8 cellular contexts compared by ENCODE assay signal in genomic region chr4:89299153-89299789, GRCh38. TPM values are rescaled to one million over a fixed set of nuclear protein-coding genes. Genes with fewer than 3 reads are reported as not detected.
A peak's percentile ranks its signal among the peaks of the same experiment; 100 is the strongest.
DNase-seq lines count a peak whose midpoint lies in the region; ATAC-seq lines count a peak whose summit lies in the region.

No MANE protein-coding gene starts in this region.

- no peaks in the 10 kb centered on the region for H3K9me3 Mint-ChIP-seq in activated naive CD4-positive, alpha-beta T cell treated with anti-CD3 and anti-CD28 coated beads, Interleukin-2, amount 50 U/mL, for 72 hours
- H3K9me3 Mint-ChIP-seq in memory B cell, result no peaks in the 10 kb centered on the region

- no peak overlapping the region for H3K4ac ChIP-seq in mesenchymal stem cell (ENCODE audit: low read depth in 1 of 2, low read length in 2 of 2)

- no peaks in the 10 kb centered on the region for H3K79me1 ChIP-seq in mesenchymal stem cell (replicated peaks; ENCODE audit: low read length, poor library complexity, severe bottlenecking)

- H3K27ac Mint-ChIP-seq in activated naive CD4-positive, alpha-beta T cell treated with anti-CD3 and anti-CD28 coated beads, Interleukin-2, amount 50 U/mL, for 72 hours, result peak overlapping the region; percentile 90 to 97
- H3K27ac Mint-ChIP-seq in memory B cell, result peak overlapping the region; percentile 64

- no peak overlapping the region for H3K9ac ChIP-seq in mesenchymal stem cell (ENCODE audit: low read length)

- peaks cover 0 to 29% of the 10 kb centered on the region in 2 experiments for H3K27me3 ChIP-seq in mesenchymal stem cell (ENCODE audit: control insufficient read depth in 1 of 2, insufficient read depth in 1 of 2, low read length in 2 of 2)

- peaks cover 29% of the 10 kb centered on the region for H3K4me1 Mint-ChIP-seq in memory B cell

- no peak overlapping the region for H3K14ac ChIP-seq in mesenchymal stem cell (ENCODE audit: low read length in 2 of 2)

- H2AK5ac ChIP-seq in mesenchymal stem cell (ENCODE audit: low read length, severe bottlenecking), result no peak overlapping the region

- H3K4me2 ChIP-seq in mesenchymal stem cell (ENCODE audit: low read length, poor library complexity, severe bottlenecking), result no peak overlapping the region

- DNase-seq in CD1c-positive myeloid dendritic cell (ENCODE audit: extremely low spot score), result peak; percentile 17
- DNase-seq in activated naive CD4-positive, alpha-beta T cell treated with anti-CD3 and anti-CD28 coated beads, Interleukin-2, amount 50 U/mL, for 72 hours (ENCODE audit: low spot score in 2 of 2), result no peak
- DNase-seq in memory B cell (ENCODE audit: low spot score in 2 of 2), result no peak
- no peak for DNase-seq in NCI-H345 (lab: John Stamatoyannopoulos, UW)
- no peak for DNase-seq in mesenchymal stem cell

- peak overlapping the region; percentile 82 for H3K4me3 Mint-ChIP-seq in memory B cell

- H2BK15ac ChIP-seq in mesenchymal stem cell (ENCODE audit: low read depth, poor library complexity, severe bottlenecking), result no peak overlapping the region

- no peak overlapping the region for H4K91ac ChIP-seq in mesenchymal stem cell (ENCODE audit: low read length)

- H3K36me3 Mint-ChIP-seq in activated naive CD4-positive, alpha-beta T cell treated with anti-CD3 and anti-CD28 coated beads, Interleukin-2, amount 50 U/mL, for 72 hours, result peaks cover 0 to 10% of the 10 kb centered on the region in 2 donors
- no peaks in the 10 kb centered on the region for H3K36me3 Mint-ChIP-seq in memory B cell

- H2BK5ac ChIP-seq in mesenchymal stem cell (ENCODE audit: low read depth, low read length, poor library complexity, severe bottlenecking), result no peak overlapping the region

- no peak overlapping the region for H3K27ac ChIP-seq in mesenchymal stem cell (ENCODE audit: low read length, poor library complexity, severe bottlenecking)

- H2BK120ac ChIP-seq in mesenchymal stem cell (ENCODE audit: low read depth, low read length), result no peak overlapping the region

- H4K8ac ChIP-seq in mesenchymal stem cell (ENCODE audit: low read length), result no peak overlapping the region

- H2BK12ac ChIP-seq in mesenchymal stem cell (ENCODE audit: low read length in 2 of 2), result no peak overlapping the region

- H2AFZ ChIP-seq in mesenchymal stem cell (ENCODE audit: low read depth, low read length), result no peak overlapping the region

- no peak overlapping the region for H3K4me3 ChIP-seq in mesenchymal stem cell (ENCODE audit: insufficient read depth in 1 of 2, low read depth in 1 of 2, low read length in 2 of 2)

- no peak overlapping the region for H3K18ac ChIP-seq in mesenchymal stem cell (ENCODE audit: low read depth in 1 of 2, low read length in 2 of 2)

- 81% methylated on average over 10 of the region's 10 CpGs for WGBS in mesenchymal stem cell

- no peaks in the 10 kb centered on the region for H3K9me3 ChIP-seq in mesenchymal stem cell (ENCODE audit: control insufficient read depth, low read length)

- no peaks in the 10 kb centered on the region for H3K36me3 ChIP-seq in mesenchymal stem cell (ENCODE audit: control insufficient read depth in 1 of 2, insufficient read depth in 2 of 2, low read depth in 1 of 2, low read length in 2 of 2)

- no peaks in the 10 kb centered on the region for H3K4me1 ChIP-seq in mesenchymal stem cell (ENCODE audit: control insufficient read depth, insufficient read depth, low read depth, low read length)

- peak; percentile 42 for ATAC-seq in HG02642 (IDR thresholded peaks at IDR 0.05; ENCODE audit: poor library complexity, unreplicated experiment)
- peak in 1 of 2 donors; percentile 35 for ATAC-seq in activated naive CD4-positive, alpha-beta T cell treated with anti-CD3 and anti-CD28 coated beads, Interleukin-2, amount 50 U/mL, for 72 hours
- peak; percentile 46 for ATAC-seq in memory B cell (ENCODE audit: low read depth)
- ATAC-seq in GM21723 (IDR thresholded peaks at IDR 0.05; ENCODE audit: unreplicated experiment), result no peak
- ATAC-seq in HG02884 (IDR thresholded peaks at IDR 0.05; ENCODE audit: unreplicated experiment), result no peak

- H3K27me3 Mint-ChIP-seq in memory B cell, result peaks cover 1% of the 10 kb centered on the region

- no peak overlapping the region for H3K23ac ChIP-seq in mesenchymal stem cell (ENCODE audit: low read length in 2 of 2)

RNA-seq across cellular contexts. Expression of gene GPRIN3, which starts 8.3 kb away (rescaled TPM):
- 10 to 100 TPM; 12.4 to 26.1 TPM for total RNA-seq in activated naive CD4-positive, alpha-beta T cell treated with anti-CD3 and anti-CD28 coated beads, Interleukin-2, amount 50 U/mL, for 72 hours
- 1.5 TPM for polyA plus RNA-seq in mesenchymal stem cell (2013, experiment 1 of 2)
- polyA plus RNA-seq in mesenchymal stem cell (2013, experiment 2 of 2), result 1.5 TPM

Comparison
In these comparisons a context has a peak if more than half of its experiments do, and no peak if none do; other contexts are left out.
1. ATAC-seq: peak in HG02642 (single experiment) and memory B cell (single experiment); none in GM21723 (single experiment) and HG02884 (single experiment).